In genomic region chr6:134744301-134744700, GRCh38 we compare ENCODE assay signal across 25 cellular contexts.
DNase-seq lines count a peak whose midpoint lies in the region; ATAC-seq and TF ChIP-seq lines count a peak whose summit lies in the region.
"Had no signal": no experiment of that assay in that cellular context is flagged by ENCODE, and none has a peak within 500 bp of the region (broad histone marks: within the 10 kb centered on the region; RNA-seq: fewer than 3 reads in every experiment).

No MANE protein-coding gene starts in this region.

- H3K4me1 Mint-ChIP-seq in natural killer cell: no peaks in the 10 kb centered on the region
- peaks cover 39% of the 10 kb centered on the region for H3K4me1 Mint-ChIP-seq in mesothelial cell of epicardium
- H3K4me1 Mint-ChIP-seq: IgD-negative memory B cell had no signal

- POLR2A ChIA-PET in GM10248 (lab: Yijun Ruan, JAX): no interaction called here

- H3K36me3 Mint-ChIP-seq in natural killer cell: no peaks in the 10 kb centered on the region
- H3K36me3 Mint-ChIP-seq in mesothelial cell of epicardium: no peaks in the 10 kb centered on the region
- H3K36me3 Mint-ChIP-seq: IgD-negative memory B cell had no signal

- BruUV-seq in mammary epithelial cell (replicated peaks; lab: Mats Ljungman, UMichigan): no TSS peak

- H3K9me3 Mint-ChIP-seq in natural killer cell (peaks cover 0 to 2% of the 10 kb centered on the region in 2 donors), mesothelial cell of epicardium (no peaks in the 10 kb centered on the region)
- H3K9me3 Mint-ChIP-seq: CD4-positive, alpha-beta T cell; HFFc6 had no signal

- in situ Hi-C loops in mammary epithelial cell (cut with MboI; ENCODE audit: low sequenced_read_pairs in 2 of 2): no loop called here

- H3K27ac Mint-ChIP-seq in natural killer cell: no peak overlapping the region
- no peak overlapping the region for H3K27ac Mint-ChIP-seq in mesothelial cell of epicardium
- H3K27ac Mint-ChIP-seq: CD4-positive, alpha-beta T cell; HFFc6; IgD-negative memory B cell had no signal

- intact Hi-C loops in mammary epithelial cell (cut with micrococcal nuclease): no loop called here
- intact Hi-C loops in natural killer cell (cut with micrococcal nuclease): no loop called here

- H3K27me3 Mint-ChIP-seq in natural killer cell (ENCODE audit: low read depth in 2 of 2): peaks cover 3 to 7% of the 10 kb centered on the region in 2 donors
- no peaks in the 10 kb centered on the region for H3K27me3 Mint-ChIP-seq in mesothelial cell of epicardium (ENCODE audit: low read depth)

- ATAC-seq in natural killer cell: no peak
- ATAC-seq: GM12878 had no signal

- H2AFZ ChIP-seq in parathyroid adenoma (peak overlapping the region; percentile 1), mammary epithelial cell (ENCODE audit: low read depth, low read length) (no peak overlapping the region)

- no peaks in the 10 kb centered on the region for H3K79me2 ChIP-seq in parathyroid adenoma
- no peaks in the 10 kb centered on the region for H3K79me2 ChIP-seq in mammary epithelial cell (ENCODE audit: insufficient read depth, low read length)

- no peaks in the 10 kb centered on the region for H3K9me3 ChIP-seq in parathyroid adenoma (ENCODE audit: control insufficient read depth, low read length)
- no peaks in the 10 kb centered on the region for H3K9me3 ChIP-seq in mammary epithelial cell (replicated peaks; ENCODE audit: insufficient read depth, low read length)
- H3K9me3 ChIP-seq: BLaER1 treated with 17β-estradiol and CSF1 and Interleukin-3, amounts not matched to agents 10 nM and 100 nM; HAP-1 had no signal

- H3K4me2 ChIP-seq in parathyroid adenoma (ENCODE audit: low read length): peak overlapping the region; percentile 18
- no peak overlapping the region for H3K4me2 ChIP-seq in mammary epithelial cell (ENCODE audit: insufficient read depth, low read depth, low read length)
- H3K4me2 ChIP-seq: BLaER1 treated with 17β-estradiol and CSF1 and Interleukin-3, amounts not matched to agents 10 nM and 100 nM; KMS-11 had no signal

- dilution Hi-C loops in mammary epithelial cell (cut with HindIII; ENCODE audit: low sequenced_read_pairs): no loop called here

- H3K4me1 ChIP-seq in parathyroid adenoma (peaks cover 16% of the 10 kb centered on the region), mammary epithelial cell (ENCODE audit: insufficient read depth, low read length) (no peaks in the 10 kb centered on the region)

- no peaks in the 10 kb centered on the region for H3K36me3 ChIP-seq in parathyroid adenoma (ENCODE audit: control insufficient read depth, insufficient read depth, low read length)
- H3K36me3 ChIP-seq in mammary epithelial cell (ENCODE audit: insufficient read depth, low read length): no peaks in the 10 kb centered on the region
- H3K36me3 ChIP-seq: BLaER1 treated with 17β-estradiol and CSF1 and Interleukin-3, amounts not matched to agents 10 nM and 100 nM; HAP-1 had no signal

- H3K27ac ChIP-seq in parathyroid adenoma (peak overlapping the region; percentile 2), mammary epithelial cell (ENCODE audit: insufficient read depth, low read depth, low read length) (no peak overlapping the region)
- H3K27ac ChIP-seq: 22Rv1; BLaER1 treated with 17β-estradiol and CSF1 and Interleukin-3, amounts not matched to agents 10 nM and 100 nM; KMS-11 had no signal

- DNase-seq in A172 (ENCODE audit: low spot score): peak; percentile 26
- DNase-seq in amniotic epithelial cell (ENCODE audit: low read depth): peak; percentile 34
- peak; percentile 12 for DNase-seq in fibroblast of mammary gland (ENCODE audit: low read depth)
- DNase-seq in GM10248 (ENCODE audit: extremely low spot score): no peak
- no peak for DNase-seq in mammary epithelial cell
- DNase-seq in natural killer cell: no peak
- DNase-seq in mesothelial cell of epicardium (ENCODE audit: low spot score in 2 of 2, unreplicated experiment in 2 of 2): no peak
- DNase-seq: ACHN; CD4-positive, alpha-beta T cell; COR-L47; DMS53; GOT3; HFFc6; MM.1S; NCI-H2029; NCI-H446; NCI-H524 treated with DMSO at 0.1 percent for 48 hours; NCI-H774 had no signal

- TF ChIP-seq CTCF in fibroblast of mammary gland (conservative IDR thresholded peaks at IDR 0.05; ENCODE audit: control insufficient read depth, insufficient read depth, low read depth, low read length) (no peak), parathyroid adenoma (IDR thresholded peaks at IDR 0.05) (no peak), GM10248 (IDR thresholded peaks at IDR 0.05; ENCODE audit: control extremely low read depth, extremely low read depth, low read depth, missing control alignments) (no peak), mammary epithelial cell (conservative IDR thresholded peaks at IDR 0.05 in 1 of 2, IDR thresholded peaks at IDR 0.05 in 1 of 2; ENCODE audit: extremely low read depth in 1 of 2, insufficient read depth in 1 of 2, low read depth in 1 of 2, low read length in 2 of 2) (no peak), natural killer cell (IDR thresholded peaks at IDR 0.05) (no peak), mesothelial cell of epicardium (IDR thresholded peaks at IDR 0.05; ENCODE audit: unreplicated experiment) (no peak)

- H4K20me1 ChIP-seq in mammary epithelial cell (ENCODE audit: insufficient read depth, low read length): no peaks in the 10 kb centered on the region
- H4K20me1 ChIP-seq: BLaER1 treated with 17β-estradiol and CSF1 and Interleukin-3, amounts not matched to agents 10 nM and 100 nM had no signal

- no peak overlapping the region for H3K4me3 ChIP-seq in fibroblast of mammary gland (ENCODE audit: control insufficient read depth, low read depth, low read length)
- no peak overlapping the region for H3K4me3 ChIP-seq in parathyroid adenoma (ENCODE audit: low read depth, low read length)
- no peak overlapping the region for H3K4me3 ChIP-seq in mammary epithelial cell (replicated peaks in 1 of 3; ENCODE audit: insufficient read depth in 1 of 3, low read depth in 2 of 3, low read length in 3 of 3)
- H3K4me3 ChIP-seq: BLaER1 treated with 17β-estradiol and CSF1 and Interleukin-3, amounts not matched to agents 10 nM and 100 nM; GM12878; HAP-1 had no signal

- CTCF ChIA-PET in GM10248 (lab: Yijun Ruan, JAX) (interaction anchor here (1.2 kb wide), 1 partner anchor 10 kb away, joined by 3 read pairs; no protein-coding TSS in a partner anchor), mammary epithelial cell (lab: Charles Lee; ENCODE audit: low non-redundant PET) (no interaction called here)

- H3K27me3 ChIP-seq in parathyroid adenoma (ENCODE audit: control insufficient read depth, insufficient read depth, low read length) (no peaks in the 10 kb centered on the region), mammary epithelial cell (ENCODE audit: insufficient read depth, low read length) (no peaks in the 10 kb centered on the region)
- H3K27me3 ChIP-seq: BLaER1 treated with 17β-estradiol and CSF1 and Interleukin-3, amounts not matched to agents 10 nM and 100 nM had no signal

- H3K9ac ChIP-seq in parathyroid adenoma: no peak overlapping the region
- no peak overlapping the region for H3K9ac ChIP-seq in mammary epithelial cell (ENCODE audit: insufficient read depth, low read length)
- H3K9ac ChIP-seq: BLaER1 treated with 17β-estradiol and CSF1 and Interleukin-3, amounts not matched to agents 10 nM and 100 nM; KMS-11 had no signal

- H3K4me3 Mint-ChIP-seq in natural killer cell (no peak overlapping the region), mesothelial cell of epicardium (no peak overlapping the region)
- H3K4me3 Mint-ChIP-seq: CD4-positive, alpha-beta T cell; HFFc6; IgD-negative memory B cell had no signal

Comparison
In these comparisons a context has a peak if more than half of its experiments do, and no peak if none do; other contexts are left out.
1. DNase-seq: peak in A172 (single experiment), amniotic epithelial cell (single experiment) and fibroblast of mammary gland (single experiment); none in GM10248 (single experiment), mammary epithelial cell (single experiment), natural killer cell (single experiment) and mesothelial cell of epicardium (0 of 2).